29 cellular contexts compared by ENCODE assay signal in genomic region chr2:171778515-171778914, GRCh38.
"Had no signal": no experiment of that assay in that cellular context is flagged by ENCODE, and none has a peak within 500 bp of the region (broad histone marks: within the 10 kb centered on the region; RNA-seq: fewer than 3 reads in every experiment).

No MANE protein-coding gene starts in this region.

- H3K36me3 Mint-ChIP-seq: stimulated activated effector memory CD8-positive, alpha-beta T cell treated with anti-CD3 and anti-CD28 coated beads, Interleukin-12 subunit alpha, Interleukin-12 subunit beta, amount 100 ng/mL, for 72 hours had no signal

- H3K9me3 Mint-ChIP-seq: stimulated activated naive CD8-positive, alpha-beta T cell treated with anti-CD3 and anti-CD28 coated beads, Interleukin-15, Interleukin-2, amounts not matched to agents 100 ng/mL and 50 ng/mL, for 24 hours had no signal

- DNase-seq: stimulated activated CD4-positive, alpha-beta T cell treated with anti-CD3 and anti-CD28 coated beads, Interleukin-2, amount 100 ng/mL, for 48 hours; stimulated activated CD4-positive, alpha-beta T cell treated with anti-CD3 and anti-CD28 coated beads, Interleukin-4, amount 100 ng/mL, for 1 hour; stimulated activated CD4-positive, alpha-beta T cell treated with anti-CD3 and anti-CD28 coated beads, Interleukin-4, amount 100 ng/mL, for 24 hours; stimulated activated CD4-positive, alpha-beta T cell treated with anti-CD3 and anti-CD28 coated beads, Interleukin-4, amount 100 ng/mL, for 4 hours; stimulated activated CD8-positive, alpha-beta memory T cell treated with anti-CD3 and anti-CD28 coated beads, Interleukin-4, amount 100 ng/mL, for 48 hours; stimulated activated naive B cell treated with anti-CD40 and anti-IgM and Interleukin-4, amounts not matched to agents 10 μg/mL and 1 μg/mL and 100 μg/mL, for 72 hours; stimulated activated naive CD4-positive, alpha-beta T cell; stimulated activated naive CD4-positive, alpha-beta T cell treated with Interleukin-2 at 50 U/mL for 16 hours; stimulated activated naive CD8-positive, alpha-beta T cell treated with anti-CD3 and anti-CD28 coated beads, Interleukin-15, amount 100 ng/mL, for 72 hours; stimulated activated naive CD8-positive, alpha-beta T cell treated with anti-CD3 and anti-CD28 coated beads, Interleukin-15, Interleukin-2, amounts not matched to agents 100 U/mL and 50 U/mL, for 24 hours; stomach; substantia nigra; testis; thyroid gland; tibial artery; transverse colon; trophoblast cell; upper lobe of left lung; upper lobe of right lung; uterus had no signal

- H3K4me3 Mint-ChIP-seq: stimulated activated effector memory CD8-positive, alpha-beta T cell treated with anti-CD3 and anti-CD28 coated beads, Interleukin-12 subunit alpha, Interleukin-12 subunit beta, amount 100 ng/mL, for 72 hours; stimulated activated memory B cell treated with anti-CD40 and anti-IgM and Interleukin-4, amounts not matched to agents 10 μg/mL and 1 μg/mL and 100 μg/mL, for 72 hours; stimulated activated naive B cell treated with anti-CD40 and anti-IgM and Interleukin-4, amounts not matched to agents 10 μg/mL and 1 μg/mL and 100 μg/mL, for 72 hours; stimulated activated naive CD8-positive, alpha-beta T cell treated with anti-CD3 and anti-CD28 coated beads, Interleukin-15, amount 100 ng/mL, for 72 hours; stimulated activated naive CD8-positive, alpha-beta T cell treated with anti-CD3 and anti-CD28 coated beads, Interleukin-15, Interleukin-2, amounts not matched to agents 100 ng/mL and 50 ng/mL, for 24 hours; type B pancreatic cell had no signal

- FAIRE-seq: urothelium cell line had no signal

- H3K4me3 ChIP-seq: stomach, suprapubic skin, testis, thoracic aorta, thyroid gland, tibial artery, tibial nerve, transverse colon, upper lobe of left lung, upper lobe of right lung, uterus, vagina had no signal

- H3K4me1 ChIP-seq: stomach, suprapubic skin, testis, thyroid gland, tibial artery, tibial nerve, transverse colon, upper lobe of left lung, upper lobe of right lung, uterus, vagina had no signal

- H3K27ac ChIP-seq: stomach, suprapubic skin, testis, thoracic aorta, thyroid gland, tibial artery, tibial nerve, transverse colon, upper lobe of left lung, upper lobe of right lung, uterus, vagina had no signal

- H3K4me1 Mint-ChIP-seq: stimulated activated effector memory CD8-positive, alpha-beta T cell treated with anti-CD3 and anti-CD28 coated beads, Interleukin-12 subunit alpha, Interleukin-12 subunit beta, amount 100 ng/mL, for 72 hours; stimulated activated memory B cell treated with anti-CD40 and anti-IgM and Interleukin-4, amounts not matched to agents 10 μg/mL and 1 μg/mL and 100 μg/mL, for 72 hours; stimulated activated naive B cell treated with anti-CD40 and anti-IgM and Interleukin-4, amounts not matched to agents 10 μg/mL and 1 μg/mL and 100 μg/mL, for 72 hours; stimulated activated naive CD8-positive, alpha-beta T cell treated with anti-CD3 and anti-CD28 coated beads, Interleukin-15, amount 100 ng/mL, for 72 hours had no signal

- H3K36me3 ChIP-seq: uterus had no signal

- H3K27me3 Mint-ChIP-seq: stimulated activated memory B cell treated with anti-CD40 and anti-IgM and Interleukin-4, amounts not matched to agents 10 μg/mL and 1 μg/mL and 100 μg/mL, for 72 hours; stimulated activated naive B cell treated with anti-CD40 and anti-IgM and Interleukin-4, amounts not matched to agents 10 μg/mL and 1 μg/mL and 100 μg/mL, for 72 hours; stimulated activated naive CD8-positive, alpha-beta T cell treated with anti-CD3 and anti-CD28 coated beads, Interleukin-15, amount 100 ng/mL, for 72 hours; stimulated activated naive CD8-positive, alpha-beta T cell treated with anti-CD3 and anti-CD28 coated beads, Interleukin-15, Interleukin-2, amounts not matched to agents 100 ng/mL and 50 ng/mL, for 24 hours; type B pancreatic cell had no signal

- H3K27me3 ChIP-seq: stomach, suprapubic skin, testis, thyroid gland, tibial artery, tibial nerve, transverse colon, upper lobe of left lung, upper lobe of right lung, uterus, vagina had no signal

- H3K27ac Mint-ChIP-seq: stimulated activated memory B cell treated with anti-CD40 and anti-IgM and Interleukin-4, amounts not matched to agents 10 μg/mL and 1 μg/mL and 100 μg/mL, for 72 hours; stimulated activated naive CD8-positive, alpha-beta T cell treated with anti-CD3 and anti-CD28 coated beads, Interleukin-15, amount 100 ng/mL, for 72 hours; stimulated activated naive CD8-positive, alpha-beta T cell treated with anti-CD3 and anti-CD28 coated beads, Interleukin-15, Interleukin-2, amounts not matched to agents 100 ng/mL and 50 ng/mL, for 24 hours; type B pancreatic cell had no signal

- H3K9me3 ChIP-seq: suprapubic skin, testis, thyroid gland, vagina had no signal

- ATAC-seq: stimulated activated effector memory CD8-positive, alpha-beta T cell treated with anti-CD3 and anti-CD28 coated beads, Interleukin-12 subunit alpha, Interleukin-12 subunit beta, amount 100 ng/mL, for 72 hours; stimulated activated memory B cell treated with anti-CD40 and anti-IgM and Interleukin-4, amounts not matched to agents 10 μg/mL and 1 μg/mL and 100 μg/mL, for 72 hours; stimulated activated naive B cell treated with anti-CD40 and anti-IgM and Interleukin-4, amounts not matched to agents 10 μg/mL and 1 μg/mL and 100 μg/mL, for 72 hours; stimulated activated naive CD8-positive, alpha-beta T cell treated with anti-CD3 and anti-CD28 coated beads, Interleukin-15, amount 100 ng/mL, for 72 hours; stimulated activated naive CD8-positive, alpha-beta T cell treated with anti-CD3 and anti-CD28 coated beads, Interleukin-15, Interleukin-2, amounts not matched to agents 100 U/mL and 50 U/mL, for 24 hours; upper lobe of right lung had no signal
